15 cellular contexts compared by ENCODE assay signal in genomic region chr22:42906605-42907338, GRCh38. TPM values are rescaled to one million over a fixed set of nuclear protein-coding genes. Genes with fewer than 3 reads are reported as not detected.
DNase-seq lines count a peak whose midpoint lies in the region; ATAC-seq and TF ChIP-seq lines count a peak whose summit lies in the region.
"Had no signal": no experiment of that assay in that cellular context is flagged by ENCODE, and none has a peak within 500 bp of the region (broad histone marks: within the 10 kb centered on the region; RNA-seq: fewer than 3 reads in every experiment).

No MANE protein-coding gene starts in this region.

- H4K20me1 ChIP-seq in osteoblast (ENCODE audit: insufficient read depth, low read length), result peaks cover 75% of the 10 kb centered on the region

- H3K9ac ChIP-seq in adipocyte (ENCODE audit: low read length), result no peak overlapping the region

- no peak overlapping the region for H2AFZ ChIP-seq in osteoblast (ENCODE audit: low read length)

- TF ChIP-seq CTCF in AG10803 (conservative IDR thresholded peaks at IDR 0.05; ENCODE audit: low read length) (no peak), osteoblast (IDR thresholded peaks at IDR 0.05; ENCODE audit: extremely low read depth, low read depth, low read length) (no peak)

- DNase-seq in AG10803 (ENCODE audit: low read depth), result peak; percentile 82
- peak; percentile 28 for DNase-seq in adipocyte (ENCODE audit: low read depth)
- DNase-seq in Right ventricle myocardium inferior (ENCODE audit: missing footprints), result peak; percentile 86
- DNase-seq in osteoblast (ENCODE audit: insufficient read length, low spot score, missing footprints), result peak; percentile 77
- no peak for DNase-seq in HAP-1 (ENCODE audit: low spot score in 2 of 2)
- no peak for DNase-seq in T1000 (lab: John Stamatoyannopoulos, UW)
- DNase-seq: activated CD8-positive, alpha-beta memory T cell treated with anti-CD3 and anti-CD28 coated beads, Interleukin-2, amount 50 U/mL, for 48 hours; AML-193; central memory CD4-positive, alpha-beta T cell; NCI-H1105; nephron progenitor cell; stimulated activated CD4-positive, alpha-beta T cell treated with anti-CD3 and anti-CD28 coated beads, Interleukin-4, amount 100 ng/mL, for 1 hour; T-helper 1 cell had no signal

- H3K36me3 ChIP-seq in adipocyte (ENCODE audit: control insufficient read depth, insufficient read depth, low read length, severe bottlenecking) (peaks cover 18% of the 10 kb centered on the region), osteoblast (ENCODE audit: insufficient read depth, low read length) (peaks cover 28% of the 10 kb centered on the region), HAP-1 (replicated peaks) (no peaks in the 10 kb centered on the region; the same call in 1 of the 2 replicates)

- H3K4me3 ChIP-seq in AG10803 (ENCODE audit: low read length) (no peak overlapping the region), adipocyte (ENCODE audit: low read length) (no peak overlapping the region), osteoblast (ENCODE audit: insufficient read depth, low read length) (no peak overlapping the region), HAP-1 (no peak overlapping the region)

- H3K27me3 ChIP-seq in adipocyte (replicated peaks; ENCODE audit: control insufficient read depth, insufficient read depth, low read length), result no peaks in the 10 kb centered on the region
- no peaks in the 10 kb centered on the region for H3K27me3 ChIP-seq in osteoblast (ENCODE audit: insufficient read depth, low read length)
- H3K27me3 ChIP-seq in HAP-1 (ENCODE audit: low read depth), result no peaks in the 10 kb centered on the region

- intact Hi-C loops in Right ventricle myocardium inferior (cut with DNase I), result loop anchor here (2.0 to 5.0 kb wide), 2 partner anchors 24 to 101 kb away; no protein-coding TSS in a partner anchor

- no peaks in the 10 kb centered on the region for H3K9me3 ChIP-seq in adipocyte (ENCODE audit: control insufficient read depth, low read length)
- H3K9me3 ChIP-seq in osteoblast (ENCODE audit: low read depth, low read length), result no peaks in the 10 kb centered on the region
- H3K9me3 ChIP-seq in HAP-1, result no peaks in the 10 kb centered on the region

- H3K4me2 ChIP-seq in osteoblast (ENCODE audit: insufficient read depth, low read length), result no peak overlapping the region

- no peak overlapping the region for H3K27ac ChIP-seq in osteoblast (ENCODE audit: low read depth, low read length)

- peaks cover 24% of the 10 kb centered on the region for H3K4me1 ChIP-seq in adipocyte (ENCODE audit: control insufficient read depth, insufficient read depth, low read length)
- H3K4me1 ChIP-seq in osteoblast (ENCODE audit: insufficient read depth, low read length), result no peaks in the 10 kb centered on the region
- no peaks in the 10 kb centered on the region for H3K4me1 ChIP-seq in HAP-1

- ATAC-seq in Right ventricle myocardium inferior, result peak; percentile 72
- no peak for ATAC-seq in GM21367 (IDR thresholded peaks at IDR 0.05; ENCODE audit: unreplicated experiment)
- no peak for ATAC-seq in GM19397 (IDR thresholded peaks at IDR 0.05; ENCODE audit: unreplicated experiment)

- H3K79me2 ChIP-seq in osteoblast (ENCODE audit: insufficient read depth, low read length), result peaks cover 65% of the 10 kb centered on the region

- in situ Hi-C loops in HAP-1 (cut with MboI; ENCODE audit: low sequenced_read_pairs), result no loop called here

RNA-seq across cellular contexts. Expression of gene ARFGAP3, which starts 49.7 kb away (rescaled TPM):
- 22.3 TPM for total RNA-seq in Right ventricle myocardium inferior
- total RNA-seq in osteoblast, result 90.5 and 91.6 TPM in 2 replicates

Comparison
In these comparisons a context has a peak if more than half of its experiments do, and no peak if none do; other contexts are left out.
1. DNase-seq: peak in AG10803 (single experiment), adipocyte (single experiment), Right ventricle myocardium inferior (single experiment) and osteoblast (single experiment); none in HAP-1 (0 of 2) and T1000 (single experiment).